12 cellular contexts compared by ENCODE assay signal in the genomic region with DNA sequence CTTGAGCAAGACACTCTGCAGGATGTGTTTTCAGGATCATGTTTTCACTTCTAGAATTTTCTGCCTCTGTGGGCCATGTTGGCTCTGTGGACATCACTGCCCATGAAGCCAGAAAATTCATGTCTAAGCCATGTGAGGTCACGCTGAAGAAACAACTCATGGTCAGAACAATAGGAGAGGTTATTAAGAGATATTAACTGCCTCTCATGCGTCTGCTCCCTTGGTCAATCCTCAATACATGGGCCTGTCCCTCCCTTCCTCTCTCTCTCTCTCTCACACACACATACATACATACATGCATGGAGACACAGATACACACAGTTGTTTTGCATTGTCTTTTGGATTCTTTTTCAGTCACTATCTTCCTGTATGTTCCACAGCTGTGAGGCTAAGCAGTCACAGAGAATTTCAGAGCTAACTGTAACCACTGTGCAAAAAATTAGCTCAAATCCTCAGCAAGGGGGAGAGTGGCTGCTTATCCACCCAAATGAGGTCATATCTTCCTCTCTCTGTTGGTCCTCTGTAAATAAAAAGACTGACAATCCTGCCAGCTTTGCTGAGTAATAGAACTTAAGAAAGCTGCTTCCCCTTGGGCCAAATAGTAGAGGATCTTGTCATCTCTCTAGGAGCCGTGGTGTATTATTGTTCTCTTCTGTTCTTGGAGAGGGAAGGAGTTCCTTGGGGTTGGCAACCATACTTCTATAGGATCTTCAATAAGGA. TPM values are rescaled to one million over a fixed set of nuclear protein-coding genes. Genes with fewer than 3 reads are reported as not detected.
A peak's percentile ranks its signal among the peaks of the same experiment; 100 is the strongest.
DNase-seq lines count a peak whose midpoint lies in the region; ATAC-seq, FAIRE-seq and TF ChIP-seq lines count a peak whose summit lies in the region.
"Had no signal": no experiment of that assay in that cellular context is flagged by ENCODE, and none has a peak within 500 bp of the region (broad histone marks: within the 10 kb centered on the region; RNA-seq: fewer than 3 reads in every experiment).

No MANE protein-coding gene starts in this region.

- no peak overlapping the region for H3K4me3 Mint-ChIP-seq in Calu3 (ENCODE audit: low read depth, unreplicated experiment)
- H3K4me3 Mint-ChIP-seq: activated naive CD8-positive, alpha-beta T cell treated with anti-CD3 and anti-CD28 coated beads, Interleukin-2, amount 10 ng/mL, durations not matched to agents 7 days and 5 days had no signal

- peak; percentile 81 for DNase-seq in A172 (ENCODE audit: low spot score)
- peak; percentile 1 for DNase-seq in MV-4-11 (lab: John Stamatoyannopoulos, UW)
- peak; percentile 98 for DNase-seq in dedifferentiated amniotic fluid mesenchymal stem cell (ENCODE audit: extremely low spot score)
- DNase-seq in left lung = no peak
- no peak for DNase-seq in kidney
- DNase-seq in Calu3 = no peak
- DNase-seq in SHP77 treated with DMSO at 0.1 percent for 48 hours (lab: John Stamatoyannopoulos, UW) = no peak
- DNase-seq: activated naive CD8-positive, alpha-beta T cell treated with anti-CD3 and anti-CD28 coated beads, Interleukin-2, amount 10 ng/mL, durations not matched to agents 7 days and 5 days; foreskin melanocyte; NCI-H2171 treated with DMSO at 0.1 percent for 48 hours had no signal

- H3K36me3 ChIP-seq in left lung (no peaks in the 10 kb centered on the region), kidney (ENCODE audit: control insufficient read depth in 1 of 2, insufficient read depth in 2 of 2, low read length in 2 of 2) (no peaks in the 10 kb centered on the region)
- H3K36me3 ChIP-seq: tibial nerve had no signal

- H3K9ac ChIP-seq in kidney (ENCODE audit: low read length in 2 of 2) = no peak overlapping the region

- CTCF ChIA-PET in Calu3 (lab: Charles Lee) = no interaction called here

- H3K36me3 Mint-ChIP-seq in Calu3 (ENCODE audit: insufficient read depth, unreplicated experiment) = no peaks in the 10 kb centered on the region
- H3K36me3 Mint-ChIP-seq: activated naive CD8-positive, alpha-beta T cell treated with anti-CD3 and anti-CD28 coated beads, Interleukin-2, amount 10 ng/mL, durations not matched to agents 7 days and 5 days had no signal

- no peaks in the 10 kb centered on the region for H3K9me3 Mint-ChIP-seq in Calu3 (ENCODE audit: low read depth, unreplicated experiment)
- H3K9me3 Mint-ChIP-seq: activated naive CD8-positive, alpha-beta T cell treated with anti-CD3 and anti-CD28 coated beads, Interleukin-2, amount 10 ng/mL, durations not matched to agents 7 days and 5 days had no signal

- FAIRE-seq in kidney (lab: Jason Lieb, UNC) = no peak

- H3K4me3 ChIP-seq in left lung (no peak overlapping the region), kidney (ENCODE audit: low read length in 2 of 2) (no peak overlapping the region)
- H3K4me3 ChIP-seq: tibial nerve had no signal

- BruUV-seq in Calu3 (replicated peaks; lab: Mats Ljungman, UMichigan) = no TSS peak

- H3K27me3 ChIP-seq in left lung = no peaks in the 10 kb centered on the region
- H3K27me3 ChIP-seq: tibial nerve had no signal

- no peak overlapping the region for H3K27ac Mint-ChIP-seq in Calu3 (ENCODE audit: unreplicated experiment)
- H3K27ac Mint-ChIP-seq: activated naive CD8-positive, alpha-beta T cell treated with anti-CD3 and anti-CD28 coated beads, Interleukin-2, amount 10 ng/mL, durations not matched to agents 7 days and 5 days had no signal

- intact Hi-C loops in left lung (cut with DNase I) = no loop called here
- intact Hi-C loops in kidney (cut with DNase I) = no loop called here
- intact Hi-C loops in Calu3 (cut with micrococcal nuclease; ENCODE audit: unreplicated experiment) = no loop called here

- no peak overlapping the region for H3K27ac ChIP-seq in left lung
- H3K27ac ChIP-seq in kidney (ENCODE audit: low read depth in 2 of 2, low read length in 2 of 2) = no peak overlapping the region

- no peaks in the 10 kb centered on the region for H3K4me1 ChIP-seq in left lung
- H3K4me1 ChIP-seq in kidney (ENCODE audit: control insufficient read depth in 1 of 2, insufficient read depth in 1 of 2, low read depth in 1 of 2, low read length in 2 of 2) = no peaks in the 10 kb centered on the region

- peaks cover under 1% of the 10 kb centered on the region for H3K27me3 Mint-ChIP-seq in Calu3 (ENCODE audit: unreplicated experiment)
- H3K27me3 Mint-ChIP-seq: activated naive CD8-positive, alpha-beta T cell treated with anti-CD3 and anti-CD28 coated beads, Interleukin-2, amount 10 ng/mL, durations not matched to agents 7 days and 5 days had no signal

- peak; percentile 71 for ATAC-seq in left lung
- ATAC-seq in HG02759 (IDR thresholded peaks at IDR 0.05; ENCODE audit: unreplicated experiment) = no peak

- H3K9me3 ChIP-seq in left lung (no peaks in the 10 kb centered on the region), kidney (ENCODE audit: control insufficient read depth in 1 of 2, low read length in 2 of 2) (no peaks in the 10 kb centered on the region)
- H3K9me3 ChIP-seq: tibial nerve had no signal

- TF ChIP-seq CTCF in left lung (IDR thresholded peaks at IDR 0.05) (no peak), kidney (IDR thresholded peaks at IDR 0.05; ENCODE audit: borderline replicate concordance, extremely low read depth, insufficient read depth) (no peak), Calu3 (IDR thresholded peaks at IDR 0.05; ENCODE audit: unreplicated experiment) (no peak)

- H3K4me1 Mint-ChIP-seq in Calu3 (ENCODE audit: low read depth, unreplicated experiment) = no peaks in the 10 kb centered on the region
- H3K4me1 Mint-ChIP-seq: activated naive CD8-positive, alpha-beta T cell treated with anti-CD3 and anti-CD28 coated beads, Interleukin-2, amount 10 ng/mL, durations not matched to agents 7 days and 5 days had no signal

RNA-seq across cellular contexts. Expression of a gene that starts 45.6 kb away (rescaled TPM):
- not detected in 2 replicates for total RNA-seq in A172 (2014; rRNA removed; shearing (Covaris generic))
- total RNA-seq in left lung (not detected), kidney (not detected), Calu3 (2022) (not detected in 2 replicates)
- polyA plus RNA-seq in kidney (ENCODE audit: insufficient read depth, low read depth, low replicate concordance) = not detected
- total RNA-seq: activated naive CD8-positive, alpha-beta T cell treated with anti-CD3 and anti-CD28 coated beads, Interleukin-2, amount 10 ng/mL, durations not matched to agents 7 days and 5 days; tibial nerve had no signal

Comparison
In these comparisons a context has a peak if more than half of its experiments do, and no peak if none do; other contexts are left out.
1. DNase-seq: peak in A172 (single experiment), MV-4-11 (single experiment) and dedifferentiated amniotic fluid mesenchymal stem cell (single experiment); none in left lung (0 of 2), kidney (single experiment), Calu3 (single experiment) and SHP77 treated with DMSO at 0.1 percent for 48 hours (single experiment).